In the genomic region with DNA sequence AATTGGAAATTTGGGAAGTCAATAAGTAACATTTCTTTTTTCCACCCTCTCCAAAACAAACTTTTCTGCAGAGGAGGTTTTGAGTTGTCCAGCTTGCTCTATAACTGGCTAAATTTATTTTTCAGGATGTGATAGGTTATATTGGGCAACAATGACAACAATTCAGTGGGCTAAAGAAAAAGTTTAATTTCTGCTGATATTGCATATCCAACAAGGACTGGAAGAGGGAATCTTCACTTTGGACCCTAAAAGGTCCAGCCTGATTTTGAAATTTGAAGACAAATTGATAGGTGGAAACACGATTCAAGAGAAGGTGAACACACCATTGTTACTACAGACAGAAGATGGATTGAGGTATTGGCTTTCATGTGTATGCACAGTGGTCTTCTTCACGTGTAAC, we compare ENCODE assay signal across 31 cellular contexts.
"Had no signal": no experiment of that assay in that cellular context is flagged by ENCODE, and none has a peak within 500 bp of the region (broad histone marks: within the 10 kb centered on the region; RNA-seq: fewer than 3 reads in every experiment).

No MANE protein-coding gene starts in this region.

- H3K27ac Mint-ChIP-seq: natural killer cell; nephron; neural progenitor cell; progenitor cell of endocrine pancreas; stimulated activated memory B cell treated with anti-CD40 and anti-IgM and Interleukin-4, amounts not matched to agents 10 μg/mL and 1 μg/mL and 100 μg/mL, for 72 hours; stimulated activated naive CD8-positive, alpha-beta T cell treated with anti-CD3 and anti-CD28 coated beads, Interleukin-15, amount 100 ng/mL, for 72 hours; type B pancreatic cell had no signal

- H3K4me3 ChIP-seq: neural progenitor cell, ovary, psoas muscle, skin epidermis, smooth muscle cell, spleen, suprapubic skin, testis, tibial artery, transverse colon, upper lobe of right lung, uterus had no signal

- H3K9ac ChIP-seq: neural progenitor cell, parathyroid adenoma had no signal

- H3K27me3 Mint-ChIP-seq: stimulated activated memory B cell treated with anti-CD40 and anti-IgM and Interleukin-4, amounts not matched to agents 10 μg/mL and 1 μg/mL and 100 μg/mL, for 72 hours; stimulated activated naive CD8-positive, alpha-beta T cell treated with anti-CD3 and anti-CD28 coated beads, Interleukin-15, amount 100 ng/mL, for 72 hours; type B pancreatic cell had no signal

- H3K27me3 ChIP-seq: neural progenitor cell, ovary, spleen, suprapubic skin, testis, tibial artery, transverse colon, upper lobe of right lung, uterus had no signal

- H3K9me3 ChIP-seq: ovary, suprapubic skin, testis, tibial artery, transverse colon, upper lobe of right lung, uterus had no signal

- DNase-seq: natural killer cell; occipital lobe; ovary; posterior cingulate gyrus; psoas muscle; right cardiac atrium; spleen; stimulated activated CD4-positive, alpha-beta T cell treated with anti-CD3 and anti-CD28 coated beads, Interleukin-12 subunit alpha, Interleukin-12 subunit beta, amount 100 ng/mL, for 4 hours; stimulated activated CD4-positive, alpha-beta T cell treated with anti-CD3 and anti-CD28 coated beads, Interleukin-1b, Interleukin-23, amount 100 ng/mL, for 48 hours; stimulated activated CD4-positive, alpha-beta T cell treated with anti-CD3 and anti-CD28 coated beads, Interleukin-4, amount 100 ng/mL, for 1 hour; stimulated activated CD4-positive, alpha-beta T cell treated with anti-CD3 and anti-CD28 coated beads, Interleukin-4, amount 100 ng/mL, for 4 hours; stimulated activated CD8-positive, alpha-beta memory T cell treated with anti-CD3 and anti-CD28 coated beads, Interleukin-4, amount 100 ng/mL, for 48 hours; stimulated activated naive CD4-positive, alpha-beta T cell; stimulated activated naive CD8-positive, alpha-beta T cell treated with anti-CD3 and anti-CD28 coated beads, Interleukin-15, amount 100 ng/mL, for 72 hours; stimulated activated naive CD8-positive, alpha-beta T cell treated with anti-CD3 and anti-CD28 coated beads, Interleukin-15, Interleukin-2, amounts not matched to agents 100 U/mL and 50 U/mL, for 24 hours; substantia nigra; testis; tibial artery; transverse colon; upper lobe of right lung; uterus had no signal

- H3K4me2 ChIP-seq: neural progenitor cell, smooth muscle cell had no signal

- H3K36me3 Mint-ChIP-seq: natural killer cell; neural progenitor cell; stimulated activated memory B cell treated with anti-CD40 and anti-IgM and Interleukin-4, amounts not matched to agents 10 μg/mL and 1 μg/mL and 100 μg/mL, for 72 hours; type B pancreatic cell had no signal

- H3K27ac ChIP-seq: neural progenitor cell, ovary, parathyroid adenoma, psoas muscle, skin epidermis, spleen, suprapubic skin, testis, tibial artery, transverse colon, upper lobe of right lung, uterus had no signal

- H3K9me3 Mint-ChIP-seq: stimulated activated naive CD8-positive, alpha-beta T cell treated with anti-CD3 and anti-CD28 coated beads, Interleukin-15, amount 100 ng/mL, for 72 hours; type B pancreatic cell had no signal

- H3K36me3 ChIP-seq: neural progenitor cell, ovary, spleen, suprapubic skin, tibial artery, transverse colon, upper lobe of right lung, uterus had no signal

- H2AFZ ChIP-seq: neural progenitor cell, parathyroid adenoma had no signal

- H3K4me1 Mint-ChIP-seq: natural killer cell; nephron; neural progenitor cell; stimulated activated memory B cell treated with anti-CD40 and anti-IgM and Interleukin-4, amounts not matched to agents 10 μg/mL and 1 μg/mL and 100 μg/mL, for 72 hours; stimulated activated naive CD8-positive, alpha-beta T cell treated with anti-CD3 and anti-CD28 coated beads, Interleukin-15, amount 100 ng/mL, for 72 hours had no signal

- H3K79me2 ChIP-seq: parathyroid adenoma had no signal

- H3K4me1 ChIP-seq: neural progenitor cell, parathyroid adenoma, psoas muscle, spleen, suprapubic skin, testis, tibial artery, transverse colon, upper lobe of right lung, uterus had no signal

- ATAC-seq: natural killer cell; psoas muscle; right cardiac atrium; sciatic nerve; stimulated activated memory B cell treated with anti-CD40 and anti-IgM and Interleukin-4, amounts not matched to agents 10 μg/mL and 1 μg/mL and 100 μg/mL, for 72 hours; stimulated activated naive CD8-positive, alpha-beta T cell treated with anti-CD3 and anti-CD28 coated beads, Interleukin-15, amount 100 ng/mL, for 72 hours; stimulated activated naive CD8-positive, alpha-beta T cell treated with anti-CD3 and anti-CD28 coated beads, Interleukin-15, Interleukin-2, amounts not matched to agents 100 U/mL and 50 U/mL, for 24 hours; upper lobe of right lung had no signal

- H3K4me3 Mint-ChIP-seq: natural killer cell; nephron; neural progenitor cell; stimulated activated memory B cell treated with anti-CD40 and anti-IgM and Interleukin-4, amounts not matched to agents 10 μg/mL and 1 μg/mL and 100 μg/mL, for 72 hours; stimulated activated naive CD8-positive, alpha-beta T cell treated with anti-CD3 and anti-CD28 coated beads, Interleukin-15, amount 100 ng/mL, for 72 hours; type B pancreatic cell had no signal
